In the genomic region with DNA sequence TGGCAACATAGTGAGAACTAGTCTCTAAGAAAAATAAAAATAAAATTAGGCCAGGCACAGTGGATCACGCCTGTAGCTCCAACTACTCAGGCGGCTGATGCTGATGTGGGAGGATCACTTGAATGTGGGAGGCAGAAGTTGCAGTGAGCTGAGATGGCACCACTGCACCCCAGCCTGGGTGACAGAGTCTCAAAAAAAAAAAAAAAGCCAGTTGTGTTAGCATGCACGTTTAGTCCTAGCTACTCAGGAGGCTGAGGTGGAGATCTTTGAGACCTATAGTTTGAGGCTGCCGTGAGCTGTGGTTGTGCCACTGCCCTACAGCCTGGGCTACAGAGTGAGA, we compare ENCODE assay signal across 11 cellular contexts. TPM values are rescaled to one million over a fixed set of nuclear protein-coding genes. Genes with fewer than 3 reads are reported as not detected.
DNase-seq lines count a peak whose midpoint lies in the region; ATAC-seq and TF ChIP-seq lines count a peak whose summit lies in the region.
"Had no signal": no experiment of that assay in that cellular context is flagged by ENCODE, and none has a peak within 500 bp of the region (broad histone marks: within the 10 kb centered on the region; RNA-seq: fewer than 3 reads in every experiment).

No MANE protein-coding gene starts in this region.

- H3K4me3 Mint-ChIP-seq in WTC11 = peak overlapping the region; percentile 88

- no peaks in the 10 kb centered on the region for H3K27me3 Mint-ChIP-seq in WTC11 (ENCODE audit: low read depth)

- H3K9me3 Mint-ChIP-seq in WTC11 = peaks cover 14% of the 10 kb centered on the region

- CTCF ChIA-PET in WTC11 (lab: Charles Lee) = interaction anchor here (0.7 to 1.8 kb wide), 4 partner anchors 8 to 56 kb away, joined by 3 to 8 read pairs (median 6); no protein-coding TSS in a partner anchor

- peaks cover 4% of the 10 kb centered on the region for H3K36me3 ChIP-seq in iPS-18a (ENCODE audit: control insufficient read depth, low read depth, low read length)
- no peaks in the 10 kb centered on the region for H3K36me3 ChIP-seq in uterus

- TF ChIP-seq POLR2A in uterus (IDR thresholded peaks at IDR 0.05) = no peak

- H3K27ac Mint-ChIP-seq in WTC11 = no peak overlapping the region

- H3K4me3 ChIP-seq in iPS-18a (ENCODE audit: low read length) (peak overlapping the region; percentile 73), uterus (no peak overlapping the region)

- peaks cover 36% of the 10 kb centered on the region for H3K36me3 Mint-ChIP-seq in WTC11

- POLR2A ChIA-PET in WTC11 (lab: Charles Lee) = no interaction called here

- DNase-seq in stimulated activated CD4-positive, alpha-beta T cell treated with anti-CD3 and anti-CD28 coated beads, Interleukin-15, amount 100 ng/mL, for 24 hours = peak; percentile 32
- DNase-seq in stimulated activated CD4-positive, alpha-beta T cell treated with anti-CD3 and anti-CD28 coated beads, Interleukin-12 subunit alpha, Interleukin-12 subunit beta, amount 100 ng/mL, for 4 hours = no peak
- DNase-seq in WTC11 (ENCODE audit: low spot score) = no peak
- DNase-seq in kidney tubule cell (ENCODE audit: low spot score) = no peak
- DNase-seq in uterus = no peak
- no peak for DNase-seq in midbrain (lab: John Stamatoyannopoulos, UW)
- DNase-seq: C1 segment of cervical spinal cord, mammary epithelial cell, SHP77 treated with DMSO at 0.1 percent for 48 hours had no signal

- H3K27ac ChIP-seq in iPS-18a (ENCODE audit: low read length) (no peak overlapping the region), uterus (no peak overlapping the region)

- H3K4me1 ChIP-seq in iPS-18a (ENCODE audit: control insufficient read depth, low read depth, low read length) (peaks cover 8% of the 10 kb centered on the region), uterus (peaks cover 0 to 5% of the 10 kb centered on the region in 2 donors)

- H3K4me1 Mint-ChIP-seq in WTC11 = peaks cover 54% of the 10 kb centered on the region

- TF ChIP-seq CTCF in WTC11 (IDR thresholded peaks at IDR 0.05) (no peak), uterus (IDR thresholded peaks at IDR 0.05) (no peak)

- peak overlapping the region; percentile 17 for H3K9ac ChIP-seq in iPS-18a (ENCODE audit: low read length)

- intact Hi-C loops in uterus (cut with DNase I; ENCODE audit: low total_unique reads) = no loop called here

- ATAC-seq in WTC11 = no peak
- no peak for ATAC-seq in GM19035 (IDR thresholded peaks at IDR 0.05; ENCODE audit: unreplicated experiment)

- H3K9me3 ChIP-seq in iPS-18a (ENCODE audit: control insufficient read depth, low read depth, low read length) (no peaks in the 10 kb centered on the region), uterus (no peaks in the 10 kb centered on the region)

- no peaks in the 10 kb centered on the region for H3K27me3 ChIP-seq in iPS-18a (ENCODE audit: control insufficient read depth, insufficient read depth, low read length)
- no peaks in the 10 kb centered on the region for H3K27me3 ChIP-seq in uterus

TF ChIP-seq in WTC11, 78 proteins besides CTCF, POLR2A, EP300 and RAD21:
- TF ChIP-seq, protein P1, sequence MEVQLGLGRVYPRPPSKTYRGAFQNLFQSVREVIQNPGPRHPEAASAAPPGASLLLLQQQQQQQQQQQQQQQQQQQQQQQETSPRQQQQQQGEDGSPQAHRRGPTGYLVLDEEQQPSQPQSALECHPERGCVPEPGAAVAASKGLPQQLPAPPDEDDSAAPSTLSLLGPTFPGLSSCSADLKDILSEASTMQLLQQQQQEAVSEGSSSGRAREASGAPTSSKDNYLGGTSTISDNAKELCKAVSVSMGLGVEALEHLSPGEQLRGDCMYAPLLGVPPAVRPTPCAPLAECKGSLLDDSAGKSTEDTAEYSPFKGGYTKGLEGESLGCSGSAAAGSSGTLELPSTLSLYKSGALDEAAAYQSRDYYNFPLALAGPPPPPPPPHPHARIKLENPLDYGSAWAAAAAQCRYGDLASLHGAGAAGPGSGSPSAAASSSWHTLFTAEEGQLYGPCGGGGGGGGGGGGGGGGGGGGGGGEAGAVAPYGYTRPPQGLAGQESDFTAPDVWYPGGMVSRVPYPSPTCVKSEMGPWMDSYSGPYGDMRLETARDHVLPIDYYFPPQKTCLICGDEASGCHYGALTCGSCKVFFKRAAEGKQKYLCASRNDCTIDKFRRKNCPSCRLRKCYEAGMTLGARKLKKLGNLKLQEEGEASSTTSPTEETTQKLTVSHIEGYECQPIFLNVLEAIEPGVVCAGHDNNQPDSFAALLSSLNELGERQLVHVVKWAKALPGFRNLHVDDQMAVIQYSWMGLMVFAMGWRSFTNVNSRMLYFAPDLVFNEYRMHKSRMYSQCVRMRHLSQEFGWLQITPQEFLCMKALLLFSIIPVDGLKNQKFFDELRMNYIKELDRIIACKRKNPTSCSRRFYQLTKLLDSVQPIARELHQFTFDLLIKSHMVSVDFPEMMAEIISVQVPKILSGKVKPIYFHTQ (CRISPR knock-in tag; IDR thresholded peaks at IDR 0.05) = no peak
- TF ChIP-seq NFATC4 (CRISPR knock-in tag; IDR thresholded peaks at IDR 0.05) = no peak
- no peak for TF ChIP-seq ESRRA (CRISPR knock-in tag; IDR thresholded peaks at IDR 0.05; ENCODE audit: borderline replicate concordance)

RNA-seq across cellular contexts. Expression of a gene that starts 2.5 kb away (rescaled TPM):
- total RNA-seq in WTC11 (2021) (15.0 to 15.9 TPM (median 15.2 TPM) in 3 replicates), uterus (10 to 100 TPM in 2 of 4 donors, 1 to 10 TPM in 2; 3.6 to 38.6 (median 8.1) TPM)
